In genomic region chr15:31278544-31279220, GRCh38 we compare ENCODE assay signal across 13 cellular contexts. TPM values are rescaled to one million over a fixed set of nuclear protein-coding genes. Genes with fewer than 3 reads are reported as not detected.
A peak's percentile ranks its signal among the peaks of the same experiment; 100 is the strongest.
DNase-seq lines count a peak whose midpoint lies in the region; ATAC-seq and TF ChIP-seq lines count a peak whose summit lies in the region.
"Had no signal": no experiment of that assay in that cellular context is flagged by ENCODE, and none has a peak within 500 bp of the region (broad histone marks: within the 10 kb centered on the region; RNA-seq: fewer than 3 reads in every experiment).

No MANE protein-coding gene starts in this region.

- peaks cover 2 to 9% of the 10 kb centered on the region in 2 donors for H3K4me1 ChIP-seq in neuronal stem cell (ENCODE audit: control insufficient read depth in 2 of 2, insufficient read depth in 1 of 2, low read depth in 1 of 2, low read length in 2 of 2)

- intact Hi-C loops in natural killer cell (cut with micrococcal nuclease) (no loop called here), dorsolateral prefrontal cortex (cut with DNase I) (loop anchor here (2.0 to 5.0 kb wide), 2 partner anchors 61 to 64 kb away; no protein-coding TSS in a partner anchor)

- no peaks in the 10 kb centered on the region for H3K9me3 ChIP-seq in neuronal stem cell (replicated peaks in 1 of 2; ENCODE audit: control insufficient read depth in 2 of 2, insufficient read depth in 1 of 2, low read depth in 1 of 2, low read length in 2 of 2)
- H3K9me3 ChIP-seq: BE2C, left ventricle myocardium inferior, ovary had no signal

- H3K27ac Mint-ChIP-seq in natural killer cell = no peak overlapping the region
- H3K27ac Mint-ChIP-seq in natural killer cell treated with Interleukin-12 subunit alpha and Interleukin-12 subunit beta and Interleukin-15 and Interleukin-18, amount 100 ng/mL, for 72 hours = peak overlapping the region in 1 of 2 donors; percentile 76

- no CpG with 5 or more reads among the region's 18 CpGs for WGBS in neuronal stem cell (ENCODE audit: extremely low coverage in 2 of 2, insufficient read length in 2 of 2, insufficient replicate concordance in 1 of 2), 2 donors

- peak overlapping the region; percentile 85 for H2BK12ac ChIP-seq in neuronal stem cell (ENCODE audit: low read length)

- H3K79me1 ChIP-seq in neuronal stem cell (ENCODE audit: low read depth, low read length) = no peaks in the 10 kb centered on the region

- H3K4ac ChIP-seq in neuronal stem cell (ENCODE audit: low read length) = no peak overlapping the region

- no peak overlapping the region for H2BK5ac ChIP-seq in neuronal stem cell (ENCODE audit: low read length)

- no peak for TF ChIP-seq CTCF in natural killer cell (IDR thresholded peaks at IDR 0.05)
- peak in 14 of 56 donors; percentile 8 to 38 (median 20) for TF ChIP-seq CTCF in dorsolateral prefrontal cortex (IDR thresholded peaks at IDR 0.05 in 54 of 56, conservative IDR thresholded peaks at IDR 0.05 in 2 of 56; ENCODE audit: low read depth in 1 of 56, partially characterized antibody in 56 of 56)

- H3K36me3 Mint-ChIP-seq in natural killer cell = no peaks in the 10 kb centered on the region
- no peaks in the 10 kb centered on the region for H3K36me3 Mint-ChIP-seq in natural killer cell treated with Interleukin-12 subunit alpha and Interleukin-12 subunit beta and Interleukin-15 and Interleukin-18, amount 100 ng/mL, for 72 hours

- DNase-seq in natural killer cell (peak; percentile 10), dorsolateral prefrontal cortex (peak in 7 of 10 donors; percentile 4 to 47 (median 41)), neuronal stem cell (ENCODE audit: low spot score) (no peak), GM03348 (ENCODE audit: low spot score) (no peak), middle frontal gyrus (ENCODE audit: extremely low spot score, low spot score) (no peak)
- no peak for DNase-seq in natural killer cell treated with Interleukin-12 subunit alpha and Interleukin-12 subunit beta and Interleukin-15 and Interleukin-18, amount 100 ng/mL, for 72 hours (ENCODE audit: low spot score)
- DNase-seq: BE2C, GOT3, left ventricle myocardium inferior had no signal

- H3K14ac ChIP-seq in neuronal stem cell (ENCODE audit: low read length) = peak overlapping the region; percentile 65

- no peaks in the 10 kb centered on the region for H3K36me3 ChIP-seq in neuronal stem cell (replicated peaks in 1 of 2; ENCODE audit: control insufficient read depth in 2 of 2, insufficient read depth in 2 of 2, low read length in 2 of 2)
- H3K36me3 ChIP-seq: BE2C, left ventricle myocardium inferior, ovary had no signal

- H4K8ac ChIP-seq in neuronal stem cell (ENCODE audit: low read depth, low read length) = no peak overlapping the region

- H3K4me2 ChIP-seq in neuronal stem cell (ENCODE audit: insufficient read depth, low read length, poor library complexity, severe bottlenecking) = no peak overlapping the region

- H3K27me3 Mint-ChIP-seq in natural killer cell (ENCODE audit: low read depth in 2 of 2) = no peaks in the 10 kb centered on the region
- H3K27me3 Mint-ChIP-seq in natural killer cell treated with Interleukin-12 subunit alpha and Interleukin-12 subunit beta and Interleukin-15 and Interleukin-18, amount 100 ng/mL, for 72 hours = no peaks in the 10 kb centered on the region

- H3K4me3 ChIP-seq in dorsolateral prefrontal cortex (no peak overlapping the region), neuronal stem cell (ENCODE audit: low read length in 2 of 2) (no peak overlapping the region)
- H3K4me3 ChIP-seq: left ventricle myocardium inferior, ovary had no signal

- H3K18ac ChIP-seq in neuronal stem cell (ENCODE audit: low read length) = peak overlapping the region; percentile 83

- peak overlapping the region; percentile 68 for H2AK5ac ChIP-seq in neuronal stem cell (ENCODE audit: low read depth, low read length)

- peak overlapping the region; percentile 14 for H4K91ac ChIP-seq in neuronal stem cell (ENCODE audit: low read depth, low read length, poor library complexity)

- no peak overlapping the region for H3K9ac ChIP-seq in neuronal stem cell (ENCODE audit: low read depth, low read length, poor library complexity)

- H2BK15ac ChIP-seq in neuronal stem cell (ENCODE audit: low read length) = peak overlapping the region; percentile 79

- H3K27me3 ChIP-seq in dorsolateral prefrontal cortex (no peaks in the 10 kb centered on the region), neuronal stem cell (ENCODE audit: control insufficient read depth in 3 of 3, insufficient read depth in 3 of 3, low read depth in 1 of 3, low read length in 3 of 3) (no peaks in the 10 kb centered on the region)
- H3K27me3 ChIP-seq: BE2C, ovary had no signal

- H3K4me1 Mint-ChIP-seq in natural killer cell = peaks cover 0 to 10% of the 10 kb centered on the region in 2 donors
- H3K4me1 Mint-ChIP-seq in natural killer cell treated with Interleukin-12 subunit alpha and Interleukin-12 subunit beta and Interleukin-15 and Interleukin-18, amount 100 ng/mL, for 72 hours (ENCODE audit: low read depth in 2 of 2) = peaks cover 0 to 19% of the 10 kb centered on the region in 2 donors

- H3K9me3 Mint-ChIP-seq in natural killer cell = no peaks in the 10 kb centered on the region
- H3K9me3 Mint-ChIP-seq in natural killer cell treated with Interleukin-12 subunit alpha and Interleukin-12 subunit beta and Interleukin-15 and Interleukin-18, amount 100 ng/mL, for 72 hours = no peaks in the 10 kb centered on the region

- peak overlapping the region in 58 of 59 donors; percentile 79 to 98 (median 93) for H3K27ac ChIP-seq in dorsolateral prefrontal cortex
- no peak overlapping the region for H3K27ac ChIP-seq in neuronal stem cell (replicated peaks; ENCODE audit: low read length)
- H3K27ac ChIP-seq: epithelial cell of prostate, left ventricle myocardium inferior, ovary had no signal

- ATAC-seq in natural killer cell = no peak
- ATAC-seq in natural killer cell treated with Interleukin-12 subunit alpha and Interleukin-12 subunit beta and Interleukin-15 and Interleukin-18, amount 100 ng/mL, for 72 hours = no peak
- no peak for ATAC-seq in GM21576 (IDR thresholded peaks at IDR 0.05; ENCODE audit: unreplicated experiment)
- ATAC-seq in HG03039 (IDR thresholded peaks at IDR 0.05; ENCODE audit: unreplicated experiment) = no peak

- H3K23ac ChIP-seq in neuronal stem cell (ENCODE audit: low read depth, low read length, poor library complexity) = peak overlapping the region; percentile 9

- H2BK120ac ChIP-seq in neuronal stem cell (ENCODE audit: low read depth, low read length) = no peak overlapping the region

- no peak overlapping the region for H3K4me3 Mint-ChIP-seq in natural killer cell
- H3K4me3 Mint-ChIP-seq in natural killer cell treated with Interleukin-12 subunit alpha and Interleukin-12 subunit beta and Interleukin-15 and Interleukin-18, amount 100 ng/mL, for 72 hours = no peak overlapping the region

- H2AFZ ChIP-seq in neuronal stem cell (ENCODE audit: low read length) = peak overlapping the region; percentile 16

RNA-seq across cellular contexts. Expression of gene KLF13, which starts 48.0 kb away (rescaled TPM):
- total RNA-seq in natural killer cell (100 to 1,000 TPM; 277 to 328 (median 300) TPM), dorsolateral prefrontal cortex (100 to 1,000 TPM in 101 of 120 experiments, 10 to 100 TPM in 19; 73.4 to 179 (median 116) TPM)
- 100 to 1,000 TPM in 1 of 2 donors, 10 to 100 TPM in 1; 95.1 to 153 TPM for total RNA-seq in natural killer cell treated with Interleukin-12 subunit alpha and Interleukin-12 subunit beta and Interleukin-15 and Interleukin-18, amount 100 ng/mL, for 72 hours
- 42.9 TPM for polyA plus RNA-seq in neuronal stem cell (2013, experiment 1 of 2)
- 42.1 TPM for polyA plus RNA-seq in neuronal stem cell (2013, experiment 2 of 2)

Comparison
In these comparisons a context has a peak if more than half of its experiments do, and no peak if none do; other contexts are left out.
1. DNase-seq: peak in natural killer cell (single experiment) and dorsolateral prefrontal cortex (7 of 10); none in natural killer cell treated with Interleukin-12 subunit alpha and Interleukin-12 subunit beta and Interleukin-15 and Interleukin-18, amount 100 ng/mL, for 72 hours (single experiment), neuronal stem cell (single experiment), GM03348 (single experiment) and middle frontal gyrus (single experiment).